Comparison of ENCODE assay signal across 14 cellular contexts in the genomic region with DNA sequence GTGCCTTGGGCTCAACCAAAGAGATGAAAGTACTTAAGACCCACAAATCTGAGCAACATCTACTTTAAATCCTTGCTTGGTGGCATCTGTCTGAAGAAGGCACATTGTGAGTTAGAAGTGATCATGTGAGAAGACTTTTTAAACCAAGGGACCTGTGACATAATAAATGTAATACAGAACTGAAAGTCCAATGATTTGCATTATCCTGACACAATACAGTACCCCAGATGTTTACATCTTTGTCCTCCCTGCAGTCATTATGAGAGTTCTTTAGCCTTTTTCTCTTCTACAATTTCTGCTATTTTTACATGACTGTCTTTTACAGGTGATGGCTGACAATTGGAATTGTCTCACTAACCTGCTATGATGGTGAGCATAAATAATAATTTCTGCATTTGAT.
DNase-seq lines count a peak whose midpoint lies in the region; ATAC-seq, FAIRE-seq and TF ChIP-seq lines count a peak whose summit lies in the region.
"Had no signal": no experiment of that assay in that cellular context is flagged by ENCODE, and none has a peak within 500 bp of the region (broad histone marks: within the 10 kb centered on the region; RNA-seq: fewer than 3 reads in every experiment).

No MANE protein-coding gene starts in this region.

- DNase-seq in amygdala (lab: John Stamatoyannopoulos, UW) (no peak), NCI-H2227 (lab: John Stamatoyannopoulos, UW; ENCODE audit: unreplicated experiment) (no peak), erythroblast (lab: John Stamatoyannopoulos, UW) (no peak), D721Med (ENCODE audit: insufficient read length, low spot score) (no peak)
- DNase-seq: esophagus squamous epithelium, islet precursor cell, NCI-H526 treated with DMSO at 0.1 percent for 48 hours, SJCRH30, small intestine had no signal

- no peak for TF ChIP-seq POLR2A in erythroblast (IDR thresholded peaks at IDR 0.05; ENCODE audit: low read length)

- no peak for TF ChIP-seq CTCF in D721Med (IDR thresholded peaks at IDR 0.05; ENCODE audit: insufficient read depth, missing control alignments)

- ATAC-seq in GM18498 (IDR thresholded peaks at IDR 0.05; ENCODE audit: unreplicated experiment) (peak; percentile 99), GM19452 (IDR thresholded peaks at IDR 0.05; ENCODE audit: unreplicated experiment) (peak; percentile 97), HG02840 (IDR thresholded peaks at IDR 0.05; ENCODE audit: low FRiP score, unreplicated experiment) (peak; percentile 98), HG03457 (IDR thresholded peaks at IDR 0.05; ENCODE audit: unreplicated experiment) (peak; percentile 99)
- ATAC-seq: WTC11 had no signal

- FAIRE-seq in D721Med (lab: Jason Lieb, UNC): no peak
- FAIRE-seq: small intestine had no signal
